ENCODE assay signal across 20 cellular contexts in genomic region chr1:98923667-98924066, GRCh38.
DNase-seq lines count a peak whose midpoint lies in the region; ATAC-seq and TF ChIP-seq lines count a peak whose summit lies in the region.
"Had no signal": no experiment of that assay in that cellular context is flagged by ENCODE, and none has a peak within 500 bp of the region (broad histone marks: within the 10 kb centered on the region; RNA-seq: fewer than 3 reads in every experiment).

No MANE protein-coding gene starts in this region.

- H3K27me3 Mint-ChIP-seq in activated naive CD4-positive, alpha-beta T cell treated with anti-CD3 and anti-CD28 coated beads for 36 hours (ENCODE audit: low read depth): no peaks in the 10 kb centered on the region
- H3K27me3 Mint-ChIP-seq in central memory CD8-positive, alpha-beta T cell: no peaks in the 10 kb centered on the region

- H3K27me3 ChIP-seq in PC-3 (ENCODE audit: low read length): no peaks in the 10 kb centered on the region
- H3K27me3 ChIP-seq: SJCRH30 had no signal

- H3K27ac ChIP-seq in PC-3 (ENCODE audit: low read length): 0 out of 2 replicates have a peak overlapping the region, but pooled peaks have one; percentile 60
- H3K27ac ChIP-seq: HL-60, SJCRH30 had no signal

- CTCF ChIA-PET in activated naive CD4-positive, alpha-beta T cell treated with anti-CD3 and anti-CD28 coated beads for 36 hours (lab: Charles Lee): interaction anchor here (1.6 kb wide), 1 partner anchor 129 kb away, joined by 6 read pairs; no protein-coding TSS in a partner anchor
- CTCF ChIA-PET in PC-3 (lab: Charles Lee): no interaction called here

- peaks cover 18% of the 10 kb centered on the region for H3F3A ChIP-seq in PC-3 (ENCODE audit: low read length, unreplicated experiment)

- no peak overlapping the region for H3K4me3 ChIP-seq in PC-3 (ENCODE audit: low read length)
- H3K4me3 ChIP-seq: GM23338, HAP-1, SJCRH30 had no signal

- H3K27ac Mint-ChIP-seq in activated naive CD4-positive, alpha-beta T cell treated with anti-CD3 and anti-CD28 coated beads for 36 hours: no peak overlapping the region
- H3K27ac Mint-ChIP-seq in central memory CD8-positive, alpha-beta T cell (ENCODE audit: low read depth): no peak overlapping the region
- no peak overlapping the region for H3K27ac Mint-ChIP-seq in stimulated activated effector memory CD8-positive, alpha-beta T cell treated with anti-CD3 and anti-CD28 coated beads, Interleukin-12 subunit alpha, Interleukin-12 subunit beta, amount 100 ng/mL, for 72 hours
- H3K27ac Mint-ChIP-seq: GM23338 had no signal

- H2AFZ ChIP-seq in PC-3 (ENCODE audit: low read length): no peak overlapping the region
- H2AFZ ChIP-seq: GM23338 had no signal

- H4K20me1 ChIP-seq in PC-3 (ENCODE audit: low read length): no peaks in the 10 kb centered on the region

- no peaks in the 10 kb centered on the region for H3K9me2 ChIP-seq in PC-3 (replicated peaks; ENCODE audit: low read length)

- H3K4me1 ChIP-seq in PC-3 (ENCODE audit: insufficient read depth, low read length): peaks cover 61% of the 10 kb centered on the region
- H3K4me1 ChIP-seq: HAP-1, SJCRH30 had no signal

- no TSS peak for BruUV-seq in PC-3 (replicated peaks; lab: Mats Ljungman, UMichigan)

- intact Hi-C loops in activated naive CD4-positive, alpha-beta T cell treated with anti-CD3 and anti-CD28 coated beads for 36 hours (cut with micrococcal nuclease): loop anchor here (5.0 kb wide), 1 partner anchor 131 kb away; no protein-coding TSS in a partner anchor
- intact Hi-C loops in PC-3 (cut with micrococcal nuclease): loop anchor here (5.0 kb wide), 1 partner anchor 36 kb away; no protein-coding TSS in a partner anchor

- no peaks in the 10 kb centered on the region for H3K79me2 ChIP-seq in PC-3 (ENCODE audit: low read length)

- no peak overlapping the region for H3K9ac ChIP-seq in PC-3 (ENCODE audit: low read length)

- H3K4me2 ChIP-seq in PC-3 (ENCODE audit: low read length): no peak overlapping the region
- H3K4me2 ChIP-seq: GM23338 had no signal

- no peak for TF ChIP-seq CTCF in PC-3 (conservative IDR thresholded peaks at IDR 0.05; ENCODE audit: low read depth, low read length)

- POLR2A ChIA-PET in PC-3 (lab: Charles Lee; ENCODE audit: unreplicated experiment): no interaction called here

- H3K36me3 Mint-ChIP-seq in activated naive CD4-positive, alpha-beta T cell treated with anti-CD3 and anti-CD28 coated beads for 36 hours (ENCODE audit: low read depth): no peaks in the 10 kb centered on the region
- no peaks in the 10 kb centered on the region for H3K36me3 Mint-ChIP-seq in central memory CD8-positive, alpha-beta T cell (ENCODE audit: insufficient read depth)
- no peaks in the 10 kb centered on the region for H3K36me3 Mint-ChIP-seq in stimulated activated effector memory CD8-positive, alpha-beta T cell treated with anti-CD3 and anti-CD28 coated beads, Interleukin-12 subunit alpha, Interleukin-12 subunit beta, amount 100 ng/mL, for 72 hours

- no peak overlapping the region for H3K4me3 Mint-ChIP-seq in activated naive CD4-positive, alpha-beta T cell treated with anti-CD3 and anti-CD28 coated beads for 36 hours
- no peak overlapping the region for H3K4me3 Mint-ChIP-seq in central memory CD8-positive, alpha-beta T cell
- H3K4me3 Mint-ChIP-seq in stimulated activated effector memory CD8-positive, alpha-beta T cell treated with anti-CD3 and anti-CD28 coated beads, Interleukin-12 subunit alpha, Interleukin-12 subunit beta, amount 100 ng/mL, for 72 hours: no peak overlapping the region
- H3K4me3 Mint-ChIP-seq: GM23338, HFFc6 had no signal

- H3K36me3 ChIP-seq in PC-3 (ENCODE audit: low read depth, low read length): no peaks in the 10 kb centered on the region
- H3K36me3 ChIP-seq: HAP-1, SJCRH30 had no signal

- no peaks in the 10 kb centered on the region for H3K9me3 ChIP-seq in PC-3 (ENCODE audit: low read length)
- H3K9me3 ChIP-seq: HAP-1, SJCRH30 had no signal

- DNase-seq in activated naive CD4-positive, alpha-beta T cell treated with anti-CD3 and anti-CD28 coated beads for 36 hours: peak; percentile 9
- no peak for DNase-seq in activated naive CD4-positive, alpha-beta T cell (lab: John Stamatoyannopoulos, UW)
- no peak for DNase-seq in PC-3
- DNase-seq in central memory CD8-positive, alpha-beta T cell (ENCODE audit: low spot score in 2 of 2): no peak
- DNase-seq in stimulated activated effector memory CD8-positive, alpha-beta T cell treated with anti-CD3 and anti-CD28 coated beads, Interleukin-12 subunit alpha, Interleukin-12 subunit beta, amount 100 ng/mL, for 72 hours (ENCODE audit: low spot score in 2 of 2): no peak
- DNase-seq in activated CD4-positive, alpha-beta T cell treated with anti-CD3 and anti-CD28 coated beads for 1 hour: no peak
- DNase-seq: HFFc6, NCI-H1092 treated with DMSO at 0.1 percent for 48 hours, NCI-H1436, NCI-H187, NCI-H2081 treated with DMSO at 0.1 percent for 48 hours, NCI-H524, NCI-H748 treated with DMSO at 0.1 percent for 48 hours, SJCRH30 had no signal

- no peaks in the 10 kb centered on the region for H3K9me3 Mint-ChIP-seq in activated naive CD4-positive, alpha-beta T cell treated with anti-CD3 and anti-CD28 coated beads for 36 hours
- H3K9me3 Mint-ChIP-seq in central memory CD8-positive, alpha-beta T cell: no peaks in the 10 kb centered on the region
- H3K9me3 Mint-ChIP-seq in stimulated activated effector memory CD8-positive, alpha-beta T cell treated with anti-CD3 and anti-CD28 coated beads, Interleukin-12 subunit alpha, Interleukin-12 subunit beta, amount 100 ng/mL, for 72 hours: no peaks in the 10 kb centered on the region
- H3K9me3 Mint-ChIP-seq: GM23338, HFFc6 had no signal

- ATAC-seq in PC-3: no peak
- ATAC-seq in central memory CD8-positive, alpha-beta T cell (replicated peaks; ENCODE audit: extremely low read depth, poor library complexity, severe bottlenecking): peak; percentile 60
- peak; percentile 85 for ATAC-seq in stimulated activated effector memory CD8-positive, alpha-beta T cell treated with anti-CD3 and anti-CD28 coated beads, Interleukin-12 subunit alpha, Interleukin-12 subunit beta, amount 100 ng/mL, for 72 hours
- no peak for ATAC-seq in HG03139 (IDR thresholded peaks at IDR 0.05; ENCODE audit: unreplicated experiment)
- ATAC-seq: GM23338, Right ventricle myocardium inferior, SK-N-SH treated with all-trans-retinoic acid at 6 μM for 48 hours had no signal

- H3K4me1 Mint-ChIP-seq in activated naive CD4-positive, alpha-beta T cell treated with anti-CD3 and anti-CD28 coated beads for 36 hours (ENCODE audit: low read depth): peaks cover 2% of the 10 kb centered on the region
- H3K4me1 Mint-ChIP-seq in central memory CD8-positive, alpha-beta T cell: peaks cover 11% of the 10 kb centered on the region
- peaks cover 6% of the 10 kb centered on the region for H3K4me1 Mint-ChIP-seq in stimulated activated effector memory CD8-positive, alpha-beta T cell treated with anti-CD3 and anti-CD28 coated beads, Interleukin-12 subunit alpha, Interleukin-12 subunit beta, amount 100 ng/mL, for 72 hours

Comparison
In these comparisons a context has a peak if more than half of its experiments do, and no peak if none do; other contexts are left out.
1. ATAC-seq: peak in central memory CD8-positive, alpha-beta T cell (single experiment) and stimulated activated effector memory CD8-positive, alpha-beta T cell treated with anti-CD3 and anti-CD28 coated beads, Interleukin-12 subunit alpha, Interleukin-12 subunit beta, amount 100 ng/mL, for 72 hours (single experiment); none in PC-3 (single experiment) and HG03139 (single experiment).